In the genomic region with DNA sequence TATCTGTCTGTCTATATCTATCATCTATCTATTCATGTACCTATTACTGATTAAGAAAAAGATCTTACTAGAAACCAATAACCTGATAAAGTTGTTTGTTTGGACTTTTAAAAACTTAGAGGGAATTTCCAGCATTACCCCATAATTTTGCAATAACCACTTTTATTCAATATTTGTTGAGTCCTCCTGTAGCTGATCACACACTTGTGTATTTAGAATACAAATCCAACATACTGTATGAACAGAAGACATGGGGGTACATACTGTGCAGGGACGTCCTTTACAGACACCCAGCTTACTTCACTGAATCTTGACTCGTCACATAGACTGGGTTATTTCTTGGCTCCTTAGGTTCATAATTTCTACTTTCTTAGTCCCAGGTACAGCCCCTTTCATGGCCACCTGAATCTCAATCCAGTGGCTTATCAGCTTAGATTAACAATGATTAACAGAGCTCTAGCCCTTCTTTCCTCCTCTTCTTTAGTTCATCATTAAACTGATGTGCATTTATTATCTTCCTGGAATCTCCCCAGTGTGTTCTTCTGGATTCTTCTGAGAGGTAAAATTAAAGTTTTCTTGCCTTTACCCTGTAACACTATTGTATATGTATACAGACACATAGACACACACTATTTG, we compare ENCODE assay signal across 15 cellular contexts.
"Had no signal": no experiment of that assay in that cellular context is flagged by ENCODE, and none has a peak within 500 bp of the region (broad histone marks: within the 10 kb centered on the region; RNA-seq: fewer than 3 reads in every experiment).

No MANE protein-coding gene starts in this region.

- H3K36me3 Mint-ChIP-seq: neural progenitor cell; stimulated activated naive B cell treated with anti-CD40 and anti-IgM and Interleukin-4, amounts not matched to agents 10 μg/mL and 1 μg/mL and 100 μg/mL, for 72 hours had no signal

- H3K36me3 ChIP-seq: adrenal gland, gastrocnemius medialis, neural progenitor cell, ovary, sigmoid colon, tibial artery, WERI-Rb-1 had no signal

- H3K27me3 ChIP-seq: adrenal gland, gastrocnemius medialis, neural progenitor cell, ovary, sigmoid colon, tibial artery had no signal

- H3K4me3 Mint-ChIP-seq: activated CD4-positive, alpha-beta memory T cell treated with anti-CD3 and anti-CD28 coated beads, Interleukin-2, amount 10 ng/mL, durations not matched to agents 7 days and 5 days; activated CD4-positive, alpha-beta T cell treated with anti-CD3 and anti-CD28 coated beads for 36 hours; activated T-cell treated with anti-CD3 and anti-CD28 coated beads, Interleukin-2, amount 50 U/mL, for 24 hours; neural progenitor cell; stimulated activated naive B cell treated with anti-CD40 and anti-IgM and Interleukin-4, amounts not matched to agents 10 μg/mL and 1 μg/mL and 100 μg/mL, for 72 hours; T-helper 17 cell had no signal

- H3K9me3 ChIP-seq: adrenal gland, gastrocnemius medialis, ovary, sigmoid colon, tibial artery had no signal

- H3K4me3 ChIP-seq: adrenal gland, gastrocnemius medialis, neural progenitor cell, ovary, sigmoid colon, tibial artery had no signal

- H3K9me3 Mint-ChIP-seq: activated CD4-positive, alpha-beta memory T cell treated with anti-CD3 and anti-CD28 coated beads, Interleukin-2, amount 10 ng/mL, durations not matched to agents 7 days and 5 days; activated T-cell treated with anti-CD3 and anti-CD28 coated beads, Interleukin-2, amount 50 U/mL, for 24 hours; neural progenitor cell; stimulated activated naive B cell treated with anti-CD40 and anti-IgM and Interleukin-4, amounts not matched to agents 10 μg/mL and 1 μg/mL and 100 μg/mL, for 72 hours had no signal

- H3K4me2 ChIP-seq: neural progenitor cell had no signal

- H2AFZ ChIP-seq: neural progenitor cell had no signal

- FAIRE-seq: islet of Langerhans had no signal

- H3K27me3 Mint-ChIP-seq: activated CD4-positive, alpha-beta memory T cell treated with anti-CD3 and anti-CD28 coated beads, Interleukin-2, amount 10 ng/mL, durations not matched to agents 7 days and 5 days; activated CD4-positive, alpha-beta T cell treated with anti-CD3 and anti-CD28 coated beads for 36 hours; activated T-cell treated with anti-CD3 and anti-CD28 coated beads, Interleukin-2, amount 50 U/mL, for 24 hours; T-helper 17 cell had no signal

- H3K9ac ChIP-seq: neural progenitor cell had no signal

- H3K27ac Mint-ChIP-seq: activated CD4-positive, alpha-beta memory T cell treated with anti-CD3 and anti-CD28 coated beads, Interleukin-2, amount 10 ng/mL, durations not matched to agents 7 days and 5 days; activated CD4-positive, alpha-beta T cell treated with anti-CD3 and anti-CD28 coated beads for 36 hours; activated T-cell treated with anti-CD3 and anti-CD28 coated beads, Interleukin-2, amount 50 U/mL, for 24 hours; neural progenitor cell; stimulated activated naive B cell treated with anti-CD40 and anti-IgM and Interleukin-4, amounts not matched to agents 10 μg/mL and 1 μg/mL and 100 μg/mL, for 72 hours; T-helper 17 cell had no signal

- H3K27ac ChIP-seq: adrenal gland, gastrocnemius medialis, neural progenitor cell, ovary, sigmoid colon, tibial artery, WERI-Rb-1 had no signal

- ATAC-seq: activated CD4-positive, alpha-beta T cell treated with anti-CD3 and anti-CD28 coated beads for 36 hours; stimulated activated naive B cell treated with anti-CD40 and anti-IgM and Interleukin-4, amounts not matched to agents 10 μg/mL and 1 μg/mL and 100 μg/mL, for 72 hours; T-helper 17 cell had no signal

- DNase-seq: activated CD4-positive, alpha-beta memory T cell treated with anti-CD3 and anti-CD28 coated beads, Interleukin-2, amount 10 ng/mL, durations not matched to agents 7 days and 5 days; activated CD4-positive, alpha-beta T cell treated with anti-CD3 and anti-CD28 coated beads for 36 hours; activated naive CD4-positive, alpha-beta T cell treated with anti-CD3 and anti-CD28 coated beads, Interleukin-2, amount 50 U/mL, for 16 hours; activated T-cell treated with anti-CD3 and anti-CD28 coated beads, Interleukin-2, amount 50 U/mL, for 24 hours; adrenal gland; ovary; stimulated activated CD4-positive, alpha-beta T cell treated with anti-CD3 and anti-CD28 coated beads, Interleukin-12 subunit alpha, Interleukin-12 subunit beta, amount 100 ng/mL, for 4 hours; stimulated activated naive B cell treated with anti-CD40 and anti-IgM and Interleukin-4, amounts not matched to agents 10 μg/mL and 1 μg/mL and 100 μg/mL, for 72 hours; T-helper 17 cell; WERI-Rb-1 had no signal

- H3K4me1 ChIP-seq: adrenal gland, gastrocnemius medialis, sigmoid colon, tibial artery had no signal
